ENCODE assay signal across 27 cellular contexts in the genomic region with DNA sequence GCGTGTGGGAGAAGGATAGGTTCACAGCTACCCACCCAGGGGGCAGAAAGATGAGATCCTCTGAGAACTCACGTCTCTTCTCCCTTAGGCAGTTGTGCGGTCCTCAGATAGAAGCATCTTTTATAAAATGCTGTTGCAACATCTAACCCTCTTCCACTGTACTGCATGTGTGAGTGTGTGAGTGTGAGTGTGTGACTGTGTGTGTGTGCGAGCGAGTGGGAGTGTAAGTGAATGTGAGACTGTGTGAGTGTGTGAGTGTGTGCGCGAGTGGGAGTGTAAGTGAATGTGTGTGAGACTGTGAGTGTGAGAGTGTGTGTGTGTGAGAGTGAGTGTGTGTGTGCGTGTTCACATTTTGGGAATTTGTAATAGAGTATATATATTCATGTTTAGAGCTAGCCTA. TPM values are rescaled to one million over a fixed set of nuclear protein-coding genes. Genes with fewer than 3 reads are reported as not detected.
DNase-seq lines count a peak whose midpoint lies in the region; ATAC-seq, FAIRE-seq and TF ChIP-seq lines count a peak whose summit lies in the region.
"Had no signal": no experiment of that assay in that cellular context is flagged by ENCODE, and none has a peak within 500 bp of the region (broad histone marks: within the 10 kb centered on the region; RNA-seq: fewer than 3 reads in every experiment).

No MANE protein-coding gene starts in this region.

- peak overlapping the region; percentile 87; the same call in 1 of the 2 replicates for H2BK12ac ChIP-seq in H1 (ENCODE audit: low read depth, low read length)

- TF ChIP-seq POLR2A in H1 (IDR thresholded peaks at IDR 0.05; ENCODE audit: control extremely low read depth in 1 of 2, low read depth in 2 of 2, low read length in 2 of 2): no peak

- H3K18ac ChIP-seq in H1 (ENCODE audit: extremely low read depth, low read length): no peak overlapping the region

- ATAC-seq in left cardiac atrium: no peak
- ATAC-seq: activated T-cell treated with anti-CD3 and anti-CD28 coated beads, Interleukin-2, amount 50 U/mL, for 72 hours; left lung had no signal

- no peak overlapping the region for H3K14ac ChIP-seq in H1 (ENCODE audit: insufficient read length)

- no peak overlapping the region for H2BK5ac ChIP-seq in H1 (ENCODE audit: low read depth, low read length)

- no peak for TF ChIP-seq EP300 in H1 (IDR thresholded peaks at IDR 0.05; ENCODE audit: borderline replicate concordance in 1 of 2, low read depth in 2 of 2, low read length in 2 of 2)

- no peaks in the 10 kb centered on the region; a peak in 1 of 7 replicates for H3K27me3 ChIP-seq in H1 (replicated peaks in 1 of 4; ENCODE audit: control insufficient read depth in 3 of 4, extremely low read depth in 1 of 4, insufficient read depth in 3 of 4, low read length in 3 of 4)

- H4K8ac ChIP-seq in H1 (ENCODE audit: extremely low read depth, insufficient read depth, low read length): no peak overlapping the region

- no peak overlapping the region for H3K4ac ChIP-seq in H1 (replicated peaks; ENCODE audit: insufficient read length, low read depth, low read length)

- no peak overlapping the region for H2BK120ac ChIP-seq in H1 (replicated peaks; ENCODE audit: low read depth, low read length)

- peak overlapping the region in 1 of 4 experiments; percentile 28; a peak in 1 of 7 replicates for H3K9ac ChIP-seq in H1 (replicated peaks in 1 of 4; ENCODE audit: extremely low read depth in 1 of 4, low read depth in 3 of 4, low read length in 3 of 4)
- H3K9ac ChIP-seq: GM23248 had no signal

- no peak overlapping the region; a peak in 1 of 4 replicates for H3K4me2 ChIP-seq in H1 (ENCODE audit: insufficient read depth in 1 of 2, low read depth in 2 of 2, low read length in 2 of 2)
- H3K4me2 ChIP-seq: smooth muscle cell had no signal

- DNase-seq in left cardiac atrium (peak; percentile 1), cardiac septum (ENCODE audit: low spot score) (no peak), H1 (ENCODE audit: low read depth in 1 of 2, low spot score in 2 of 2) (no peak), posterior vena cava (ENCODE audit: low spot score) (peak; percentile 29), urothelium cell line (ENCODE audit: low spot score) (no peak), NCI-H128 (lab: John Stamatoyannopoulos, UW; ENCODE audit: unreplicated experiment) (no peak), DMS153 (lab: John Stamatoyannopoulos, UW) (no peak), epidermal melanocyte (ENCODE audit: insufficient read length, low spot score) (no peak)
- DNase-seq: activated B cell treated with CpG ODN at 0.5 μM for 24 hours; activated naive CD4-positive, alpha-beta T cell; activated T-cell treated with anti-CD3 and anti-CD28 coated beads, Interleukin-2, amount 50 U/mL, for 72 hours; CD4-positive, CD25-positive, alpha-beta regulatory T cell; endodermal cell; Kasumi-1; NCI-H187; NCI-H526; NK-92 treated with Interleukin-12 subunit alpha and Interleukin-12 subunit beta, amount 100 ng/mL, for 24 hours; stimulated activated CD4-positive, alpha-beta T cell treated with anti-CD3 and anti-CD28 coated beads, Interleukin-2, amount 100 ng/mL, for 24 hours; SW 1271; T1000 had no signal

- no peak overlapping the region for H3K4me3 ChIP-seq in H1 (ENCODE audit: extremely low read depth in 1 of 4, insufficient read depth in 2 of 4, low read depth in 3 of 4, low read length in 4 of 4)
- H3K4me3 ChIP-seq: GM23248, left lung, smooth muscle cell had no signal

- POLR2A ChIA-PET in H1 (lab: Charles Lee; ENCODE audit: partially characterized antibody): no interaction called here

- no peaks in the 10 kb centered on the region for H3K79me2 ChIP-seq in H1 (ENCODE audit: control insufficient read depth in 1 of 2, insufficient read depth in 2 of 2, low read length in 2 of 2)

- H3K36me3 ChIP-seq in H1 (ENCODE audit: control insufficient read depth in 2 of 4, insufficient read depth in 4 of 4, low read length in 3 of 4): no peaks in the 10 kb centered on the region; a peak in 1 of 8 replicates

- peaks cover 0 to 4% of the 10 kb centered on the region in 2 experiments for H4K20me1 ChIP-seq in H1 (replicated peaks in 1 of 2; ENCODE audit: control insufficient read depth in 1 of 2, insufficient read depth in 2 of 2, low read length in 2 of 2)

- 0 out of 2 replicates have a peak, but pooled peaks cover 2% of the 10 kb centered on the region for H3K79me1 ChIP-seq in H1 (ENCODE audit: low read depth, low read length)

- TF ChIP-seq CTCF in H1 (IDR thresholded peaks at IDR 0.05; ENCODE audit: control extremely low read depth in 1 of 3, insufficient read depth in 1 of 3, low read depth in 1 of 3, low read length in 3 of 3): no peak

- TF ChIP-seq RAD21 in H1 (IDR thresholded peaks at IDR 0.05 in 1 of 2, conservative IDR thresholded peaks at IDR 0.05 in 1 of 2; ENCODE audit: low read depth in 2 of 2, low read length in 2 of 2): no peak

- no peak overlapping the region for H2BK20ac ChIP-seq in H1 (ENCODE audit: low read length)

- FAIRE-seq in H1 (lab: Jason Lieb, UNC) (no peak), urothelium cell line (lab: Jason Lieb, UNC) (peak; percentile 92)

- no peak overlapping the region for H3K27ac ChIP-seq in H1 (ENCODE audit: low read depth, low read length)
- H3K27ac ChIP-seq: coronary artery, GM23248, left lung had no signal

- H4K5ac ChIP-seq in H1 (ENCODE audit: insufficient read length, low read depth, low read length): no peak overlapping the region

- 0 out of 2 replicates have a peak overlapping the region, but pooled peaks have one; percentile 75 for H2AK5ac ChIP-seq in H1 (ENCODE audit: low read depth, low read length)

- 86 to 100% methylated on average over 3 to 7 of the region's 8 CpGs for WGBS in H1 (ENCODE audit: extremely low coverage in 1 of 2, insufficient coverage in 1 of 2, insufficient read length in 1 of 2, insufficient replicate concordance in 2 of 2, low coverage in 1 of 2, low lambda C conversion rate in 2 of 2, missing lambda C conversion rate in 1 of 2), 2 experiments

- peaks cover 0 to 4% (median 3%) of the 10 kb centered on the region in 4 experiments; a peak in 5 of 7 replicates for H3K4me1 ChIP-seq in H1 (replicated peaks in 1 of 4; ENCODE audit: control insufficient read depth in 3 of 4, insufficient read depth in 4 of 4, low read length in 3 of 4)

- H3K56ac ChIP-seq in H1 (replicated peaks; ENCODE audit: insufficient read length, low read depth, low read length): no peak overlapping the region

- intact Hi-C loops in left cardiac atrium (cut with DNase I) (no loop called here), cardiac septum (cut with DNase I) (no loop called here), posterior vena cava (cut with DNase I) (no loop called here)

- H4K91ac ChIP-seq in H1 (replicated peaks; ENCODE audit: insufficient read length, low read length): no peak overlapping the region

- no peak overlapping the region for H2AFZ ChIP-seq in H1 (ENCODE audit: low read length)
- H2AFZ ChIP-seq: GM23248 had no signal

- H3K23me2 ChIP-seq in H1 (ENCODE audit: low read depth, low read length): peaks cover 2% of the 10 kb centered on the region; the same call in 1 of the 2 replicates

- H2BK15ac ChIP-seq in H1 (ENCODE audit: low read length): no peak overlapping the region

- no peak overlapping the region for H3K23ac ChIP-seq in H1 (ENCODE audit: insufficient read length)

- no peaks in the 10 kb centered on the region for H3K9me3 ChIP-seq in H1 (ENCODE audit: insufficient read depth in 2 of 2, low read depth in 1 of 2, low read length in 1 of 2)
- H3K9me3 ChIP-seq: left lung had no signal

- CTCF ChIA-PET in H1 (lab: Charles Lee; ENCODE audit: partially characterized antibody): interaction anchor here (1.0 to 2.7 kb wide), 11 partner anchors 8 to 82 kb away, joined by 3 to 16 read pairs (median 4); partner anchors contain the start of gene MCF2L

TF ChIP-seq in H1, 55 proteins besides CTCF, POLR2A, EP300 and RAD21:
- TF ChIP-seq RNF2 (IDR thresholded peaks at IDR 0.05; ENCODE audit: borderline replicate concordance, low read depth, low read length, missing control alignments, poor library complexity, severe bottlenecking): no peak
- TF ChIP-seq ASH2L (IDR thresholded peaks at IDR 0.05; ENCODE audit: low read length): no peak
- no peak for TF ChIP-seq SP1 (IDR thresholded peaks at IDR 0.05; ENCODE audit: low read depth, low read length)
- TF ChIP-seq ATF3 (IDR thresholded peaks at IDR 0.05; ENCODE audit: insufficient read depth, low read depth, low read length): no peak
- TF ChIP-seq TCF12 (IDR thresholded peaks at IDR 0.05; ENCODE audit: low read depth, low read length): no peak
- no peak for TF ChIP-seq FOSL1 (IDR thresholded peaks at IDR 0.05; ENCODE audit: insufficient read depth, low read depth, low read length)

RNA-seq across cellular contexts. Expression of gene F7, which starts 55.6 kb away (rescaled TPM):
- under 1 TPM; 0.16 to 0.29 TPM for total RNA-seq in left cardiac atrium
- 0.46 TPM for total RNA-seq in cardiac septum
- 0.43 and 0.67 TPM in 2 replicates for total RNA-seq in H1 (2021; fragmentation: NEBNext Ultra II Directional; extraction: Animal tissue kit (Norgen Biotek cat#: 25700))
- polyA plus RNA-seq in H1 (2011; rRNA removed): 0.85 and 0.98 TPM in 2 replicates
- 0.93 TPM for polyA plus RNA-seq in H1 (2011; cell fraction: cytosol; rRNA removed)
- polyA plus RNA-seq in H1 (2011; cell fraction: nucleus; rRNA removed): 4.3 TPM
- 0.39 to 1.4 TPM (median 0.95 TPM) in 4 replicates for polyA plus RNA-seq in H1 (2012, experiment 1 of 2)
- 0.12 TPM for polyA plus RNA-seq in H1 (2012, experiment 2 of 2)
- 0.18 TPM for polyA plus RNA-seq in H1 (2013, experiment 1 of 2)
- polyA plus RNA-seq in H1 (2013, experiment 2 of 2): 0.18 TPM
- polyA minus RNA-seq in H1 (2011; rRNA and poly(A)+ RNA removed): 1.5 and 3.2 TPM in 2 replicates
- polyA minus RNA-seq in H1 (2011; cell fraction: cytosol; rRNA and poly(A)+ RNA removed): not detected
- polyA minus RNA-seq in H1 (2011; cell fraction: nucleus; rRNA and poly(A)+ RNA removed): 2.6 TPM
- total RNA-seq in posterior vena cava: under 1 TPM in 1 of 2 donors, not detected in 1; 0.10 TPM
- total RNA-seq: A172; activated B cell treated with CpG ODN at 0.5 μM for 24 hours; activated T-cell treated with anti-CD3 and anti-CD28 coated beads, Interleukin-2, amount 50 U/mL, for 72 hours; CD4-positive, CD25-positive, alpha-beta regulatory T cell; fibroblast of lung; GM23248; left lung; pulmonary artery endothelial cell had no signal
- polyA plus RNA-seq: CD4-positive, CD25-positive, alpha-beta regulatory T cell; fibroblast of lung; GM23248 had no signal

Comparison
In these comparisons a context has a peak if more than half of its experiments do, and no peak if none do; other contexts are left out.
1. DNase-seq: peak in left cardiac atrium (single experiment) and posterior vena cava (single experiment); none in cardiac septum (single experiment), H1 (0 of 2), urothelium cell line (single experiment), NCI-H128 (single experiment), DMS153 (single experiment) and epidermal melanocyte (single experiment).